Comparison of ENCODE assay signal across 31 cellular contexts in the genomic region with DNA sequence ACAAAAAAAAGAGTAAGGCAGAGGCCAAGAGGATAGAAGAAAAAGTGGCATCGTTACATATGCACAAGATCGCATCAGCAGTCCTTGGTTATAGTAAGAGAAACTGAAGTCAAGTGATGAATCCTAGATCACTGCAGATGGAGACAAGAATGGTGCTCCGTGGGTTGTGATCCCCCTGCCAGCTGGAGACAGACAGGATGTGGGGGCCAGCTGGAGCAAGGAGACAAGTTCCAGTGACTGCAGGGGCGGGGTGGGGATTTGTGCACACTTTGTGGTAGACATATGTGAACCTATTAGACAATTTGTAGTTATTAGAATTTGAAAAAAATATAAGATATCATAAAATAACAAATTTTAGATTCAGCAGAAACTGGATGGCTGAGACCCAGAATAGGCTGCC.
"Had no signal": no experiment of that assay in that cellular context is flagged by ENCODE, and none has a peak within 500 bp of the region (broad histone marks: within the 10 kb centered on the region; RNA-seq: fewer than 3 reads in every experiment).

No MANE protein-coding gene starts in this region.

- H3K4me1 ChIP-seq: adrenal gland, ascending aorta, body of pancreas, breast epithelium had no signal

- H3K27me3 ChIP-seq: adrenal gland, ascending aorta, body of pancreas, brain microvascular endothelial cell, breast epithelium, cardiac muscle cell had no signal

- H3K4me3 ChIP-seq: adrenal gland, ascending aorta, body of pancreas, breast epithelium, cardiac muscle cell had no signal

- H3K27ac ChIP-seq: adrenal gland, ascending aorta, body of pancreas, brain microvascular endothelial cell, breast epithelium, cardiac muscle cell had no signal

- H3K36me3 ChIP-seq: adrenal gland, ascending aorta, brain microvascular endothelial cell, breast epithelium, cardiac muscle cell had no signal

- DNase-seq: activated effector memory CD4-positive, alpha-beta T cell treated with anti-CD3 and anti-CD28 coated beads, Interleukin-2, amount 50 U/mL, for 16 hours; activated effector memory CD4-positive, alpha-beta T cell treated with Interleukin-2 at 50 U/mL for 16 hours; activated gamma-delta T cell; activated gamma-delta T cell treated with Interleukin-2 at 50 U/mL for 16 hours; activated naive CD4-positive, alpha-beta T cell; activated naive CD4-positive, alpha-beta T cell treated with anti-CD3 and anti-CD28 coated beads for 36 hours; activated naive CD4-positive, alpha-beta T cell treated with anti-CD3 and anti-CD28 coated beads, Interleukin-2, amount 10 ng/mL, durations not matched to agents 7 days and 5 days; activated naive CD4-positive, alpha-beta T cell treated with anti-CD3 and anti-CD28 coated beads, Interleukin-2, amount 50 U/mL, for 16 hours; activated naive CD4-positive, alpha-beta T cell treated with Interleukin-2 at 50 U/mL for 16 hours; activated naive CD8-positive, alpha-beta T cell treated with anti-CD3 and anti-CD28 coated beads for 36 hours; activated naive CD8-positive, alpha-beta T cell treated with anti-CD3 and anti-CD28 coated beads, Interleukin-2, amount 10 ng/mL, durations not matched to agents 7 days and 5 days; activated naive CD8-positive, alpha-beta T cell treated with anti-CD3 and anti-CD28 coated beads, Interleukin-2, amount 50 U/mL, for 24 hours; activated T-cell treated with anti-CD3 and anti-CD28 coated beads, Interleukin-2, amount 50 U/mL, for 24 hours; activated T-cell treated with anti-CD3 and anti-CD28 coated beads, Interleukin-2, amount 50 U/mL, for 4 hours; activated T-cell treated with anti-CD3 and anti-CD28 coated beads, Interleukin-2, amount 50 U/mL, for 48 hours; activated T-cell treated with anti-CD3 and anti-CD28 coated beads, Interleukin-2, amount 50 U/mL, for 72 hours; adrenal gland; amniotic stem cell; amygdala; anterior cingulate cortex; aorta; body of pancreas; brain microvascular endothelial cell; caudate nucleus; central memory CD4-positive, alpha-beta T cell; cerebellar nuclear complex had no signal

- ATAC-seq: activated naive CD4-positive, alpha-beta T cell treated with anti-CD3 and anti-CD28 coated beads, Interleukin-2, amount 50 U/mL, for 72 hours; activated naive CD8-positive, alpha-beta T cell treated with anti-CD3 and anti-CD28 coated beads, Interleukin-2, amount 50 U/mL, for 24 hours; activated T-cell treated with anti-CD3 and anti-CD28 coated beads, Interleukin-2, amount 50 U/mL, for 4 hours; activated T-cell treated with anti-CD3 and anti-CD28 coated beads, Interleukin-2, amount 50 U/mL, for 72 hours; activated T-helper 17 cell treated with anti-CD3 and anti-CD28 coated beads, Interleukin-2, amount 50 U/mL, for 72 hours; body of pancreas had no signal
